In genomic region chr11:68684385-68685356, GRCh38 we compare ENCODE assay signal across 10 cellular contexts. TPM values are rescaled to one million over a fixed set of nuclear protein-coding genes. Genes with fewer than 3 reads are reported as not detected.
DNase-seq lines count a peak whose midpoint lies in the region; ATAC-seq and TF ChIP-seq lines count a peak whose summit lies in the region.
"Had no signal": no experiment of that assay in that cellular context is flagged by ENCODE, and none has a peak within 500 bp of the region (broad histone marks: within the 10 kb centered on the region; RNA-seq: fewer than 3 reads in every experiment).

A gene with protein sequence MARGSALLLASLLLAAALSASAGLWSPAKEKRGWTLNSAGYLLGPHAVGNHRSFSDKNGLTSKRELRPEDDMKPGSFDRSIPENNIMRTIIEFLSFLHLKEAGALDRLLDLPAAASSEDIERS (plus strand): TSS chr11:68684544. CDS start chr11:68684924, 380 bp downstream.

- H3K4me3 Mint-ChIP-seq in endothelial cell (ENCODE audit: unreplicated experiment) = no peak within 1 kb of the TSS
- no peak within 1 kb of the TSS for H3K4me3 Mint-ChIP-seq in T-helper 2 cell treated with Interferon-gamma antibody and Interleukin-4, amounts not matched to agents 5 μg/mL and 100 μg/mL, for 36 hours
- H3K4me3 Mint-ChIP-seq: activated B cell treated with CpG ODN at 0.5 μM for 24 hours had no signal

- no peaks in the 10 kb centered on the region for H3K79me2 ChIP-seq in osteoblast (ENCODE audit: insufficient read depth, low read length)

- H2AFZ ChIP-seq in osteoblast (ENCODE audit: low read length) = no peak within 1 kb of the TSS

- H3K27me3 Mint-ChIP-seq in endothelial cell (ENCODE audit: unreplicated experiment) = peaks cover 20% of the 10 kb centered on the region
- H3K27me3 Mint-ChIP-seq in T-helper 2 cell treated with Interferon-gamma antibody and Interleukin-4, amounts not matched to agents 5 μg/mL and 100 μg/mL, for 36 hours (ENCODE audit: low read depth) = peaks cover 63% of the 10 kb centered on the region

- peak; percentile 75 for DNase-seq in D341Med (ENCODE audit: low spot score)
- DNase-seq in NCI-H1092 treated with DMSO at 0.1 percent for 48 hours (lab: John Stamatoyannopoulos, UW) = peak; percentile 30
- DNase-seq in endothelial cell (ENCODE audit: low spot score) = peak; percentile 29
- DNase-seq in osteoblast (ENCODE audit: insufficient read length, low spot score, missing footprints) = peak; percentile 78
- DNase-seq in T-helper 2 cell treated with Interferon-gamma antibody and Interleukin-4, amounts not matched to agents 5 μg/mL and 100 μg/mL, for 36 hours (ENCODE audit: low spot score) = no peak
- DNase-seq in KBM-7 = no peak
- DNase-seq: activated B cell treated with CpG ODN at 0.5 μM for 24 hours had no signal

- no peaks in the 10 kb centered on the region for H3K9me3 ChIP-seq in osteoblast (ENCODE audit: low read depth, low read length)

- H3K27me3 ChIP-seq in osteoblast (ENCODE audit: insufficient read depth, low read length) = peaks cover 62% of the 10 kb centered on the region

- H3K9me3 Mint-ChIP-seq in endothelial cell (ENCODE audit: unreplicated experiment) = no peaks in the 10 kb centered on the region
- H3K9me3 Mint-ChIP-seq in T-helper 2 cell treated with Interferon-gamma antibody and Interleukin-4, amounts not matched to agents 5 μg/mL and 100 μg/mL, for 36 hours = no peaks in the 10 kb centered on the region
- H3K9me3 Mint-ChIP-seq: activated B cell treated with CpG ODN at 0.5 μM for 24 hours had no signal

- H3K27ac Mint-ChIP-seq in endothelial cell (ENCODE audit: unreplicated experiment) = no peak within 1 kb of the TSS
- H3K27ac Mint-ChIP-seq in T-helper 2 cell treated with Interferon-gamma antibody and Interleukin-4, amounts not matched to agents 5 μg/mL and 100 μg/mL, for 36 hours = no peak within 1 kb of the TSS
- H3K27ac Mint-ChIP-seq: activated B cell treated with CpG ODN at 0.5 μM for 24 hours had no signal

- H3K4me1 Mint-ChIP-seq in endothelial cell (ENCODE audit: unreplicated experiment) = no peaks in the 10 kb centered on the region
- no peaks in the 10 kb centered on the region for H3K4me1 Mint-ChIP-seq in T-helper 2 cell treated with Interferon-gamma antibody and Interleukin-4, amounts not matched to agents 5 μg/mL and 100 μg/mL, for 36 hours (ENCODE audit: low read depth)
- H3K4me1 Mint-ChIP-seq: activated B cell treated with CpG ODN at 0.5 μM for 24 hours had no signal

- no peak for ATAC-seq in GM18861 (IDR thresholded peaks at IDR 0.05; ENCODE audit: unreplicated experiment)
- ATAC-seq in HG02852 (IDR thresholded peaks at IDR 0.05; ENCODE audit: unreplicated experiment) = no peak

- H3K4me3 ChIP-seq in osteoblast (ENCODE audit: insufficient read depth, low read length) = no peak within 1 kb of the TSS

- H3K27ac ChIP-seq in osteoblast (ENCODE audit: low read depth, low read length) = no peak within 1 kb of the TSS

- peaks cover 7% of the 10 kb centered on the region for H4K20me1 ChIP-seq in osteoblast (ENCODE audit: insufficient read depth, low read length)

- no peaks in the 10 kb centered on the region for H3K36me3 Mint-ChIP-seq in endothelial cell (ENCODE audit: low read depth, unreplicated experiment)
- H3K36me3 Mint-ChIP-seq in T-helper 2 cell treated with Interferon-gamma antibody and Interleukin-4, amounts not matched to agents 5 μg/mL and 100 μg/mL, for 36 hours (ENCODE audit: low read depth) = no peaks in the 10 kb centered on the region

- no peak within 1 kb of the TSS for H3K4me2 ChIP-seq in osteoblast (ENCODE audit: insufficient read depth, low read length)

- in situ Hi-C loops in KBM-7 (cut with MboI; ENCODE audit: low pct_unique_long_range_greater_than_20kb, low sequenced_read_pairs) = no loop called here

- TF ChIP-seq CTCF in endothelial cell (IDR thresholded peaks at IDR 0.05; ENCODE audit: unreplicated experiment) (no peak), osteoblast (IDR thresholded peaks at IDR 0.05; ENCODE audit: extremely low read depth, low read depth, low read length) (no peak)

- H3K36me3 ChIP-seq in osteoblast (ENCODE audit: insufficient read depth, low read length) = no peaks in the 10 kb centered on the region

- no peaks in the 10 kb centered on the region for H3K4me1 ChIP-seq in osteoblast (ENCODE audit: insufficient read depth, low read length)

RNA-seq across cellular contexts. Expression of the gene that starts here (rescaled TPM):
- total RNA-seq in endothelial cell (ENCODE audit: unreplicated experiment) = 15.9 TPM
- not detected in 2 replicates for total RNA-seq in osteoblast
- total RNA-seq: activated B cell treated with CpG ODN at 0.5 μM for 24 hours, mononuclear cell had no signal

Comparison
In these comparisons a context has a peak if more than half of its experiments do, and no peak if none do; other contexts are left out.
1. RNA of the gene that starts here (total RNA-seq): 15.9 TPM in endothelial cell (single experiment); not detected in osteoblast; every median in the first group is over 10 times any median in the second.
2. Peak in DNase-seq in osteoblast; RNA of the gene not detected or under 1 TPM.
3. DNase-seq: peak in D341Med (single experiment), NCI-H1092 treated with DMSO at 0.1 percent for 48 hours (single experiment) and endothelial cell (single experiment); none in T-helper 2 cell treated with Interferon-gamma antibody and Interleukin-4, amounts not matched to agents 5 μg/mL and 100 μg/mL, for 36 hours (single experiment) and KBM-7 (single experiment).